Comparison of ENCODE assay signal across 7 cellular contexts in the genomic region with DNA sequence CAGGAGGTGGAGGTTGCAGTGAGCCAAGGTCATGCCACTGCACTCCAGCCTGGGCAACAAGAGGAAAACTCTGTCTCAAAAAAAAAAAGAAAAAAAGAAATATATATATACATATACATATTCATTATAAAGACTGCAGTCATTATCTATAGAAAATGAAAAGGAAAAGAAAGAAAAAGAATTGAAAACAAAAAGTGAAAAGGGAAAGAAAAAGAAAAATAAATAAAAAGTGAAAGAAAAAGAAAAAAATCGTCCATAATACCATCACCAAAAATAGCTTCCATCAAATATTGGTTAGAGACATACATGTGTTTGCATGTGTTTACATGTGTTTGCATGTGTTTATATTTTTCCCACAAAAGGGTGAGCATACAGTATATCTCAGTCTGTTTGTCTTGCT.
"Had no signal": no experiment of that assay in that cellular context is flagged by ENCODE, and none has a peak within 500 bp of the region (broad histone marks: within the 10 kb centered on the region; RNA-seq: fewer than 3 reads in every experiment).

No MANE protein-coding gene starts in this region.

- DNase-seq: GOT3, H7, IMR-90, KG1 had no signal

- H3K36me3 ChIP-seq: HAP-1 had no signal

- H3K4me3 ChIP-seq: HAP-1, K562 had no signal

- ATAC-seq: HCT116, K562 had no signal

- H3K4me1 ChIP-seq: HAP-1 had no signal
